In the genomic region with DNA sequence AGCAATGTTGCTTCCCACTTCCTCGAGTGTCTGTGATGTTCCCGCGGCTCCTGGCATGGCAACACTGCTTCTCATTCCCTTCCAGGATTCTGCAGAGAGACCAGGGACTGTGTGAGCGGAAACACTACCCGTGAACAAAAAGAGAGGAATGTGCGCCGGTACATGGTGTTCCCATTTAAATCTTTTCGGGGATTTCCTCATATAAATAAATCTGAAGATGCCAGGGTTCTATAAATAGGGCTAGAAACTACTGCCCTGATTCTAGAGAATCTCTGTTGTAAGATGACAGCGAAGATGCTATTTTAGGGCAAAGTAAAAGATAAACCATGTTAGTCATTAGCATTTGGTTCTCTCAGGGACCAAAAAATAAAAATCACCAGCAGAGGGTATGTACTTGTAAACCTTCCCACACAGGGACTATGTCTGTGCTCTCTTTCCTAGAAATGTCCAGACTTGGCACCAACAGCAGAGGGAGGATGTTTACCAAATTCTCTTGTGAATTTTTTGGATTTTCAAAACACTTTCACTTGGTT, we compare ENCODE assay signal across 10 cellular contexts.
DNase-seq lines count a peak whose midpoint lies in the region; ATAC-seq and TF ChIP-seq lines count a peak whose summit lies in the region.
"Had no signal": no experiment of that assay in that cellular context is flagged by ENCODE, and none has a peak within 500 bp of the region (broad histone marks: within the 10 kb centered on the region; RNA-seq: fewer than 3 reads in every experiment).

No MANE protein-coding gene starts in this region.

- no peaks in the 10 kb centered on the region for H3K27me3 ChIP-seq in layer of hippocampus (ENCODE audit: control insufficient read depth, insufficient read depth, low read length)

- DNase-seq in GM03348 (ENCODE audit: low spot score) (peak; percentile 69), chondrocyte (ENCODE audit: low spot score) (no peak)
- no peak for DNase-seq in stimulated activated CD4-positive, alpha-beta T cell treated with anti-CD3 and anti-CD28 coated beads, Interleukin-4, amount 100 ng/mL, for 4 hours
- DNase-seq: activated T-cell treated with anti-CD3 and anti-CD28 coated beads for 4 hours, NCI-H524 had no signal

- peaks cover 20% of the 10 kb centered on the region for H3K36me3 Mint-ChIP-seq in chondrocyte (ENCODE audit: low read depth)
- no peaks in the 10 kb centered on the region for H3K36me3 Mint-ChIP-seq in stimulated activated memory B cell treated with anti-CD40 and anti-IgM and Interleukin-4, amounts not matched to agents 10 μg/mL and 1 μg/mL and 100 μg/mL, for 72 hours

- ATAC-seq in stimulated activated memory B cell treated with anti-CD40 and anti-IgM and Interleukin-4, amounts not matched to agents 10 μg/mL and 1 μg/mL and 100 μg/mL, for 72 hours: no peak
- no peak for ATAC-seq in GM21423 (IDR thresholded peaks at IDR 0.05; ENCODE audit: unreplicated experiment)
- no peak for ATAC-seq in GM19328 (IDR thresholded peaks at IDR 0.05; ENCODE audit: unreplicated experiment)
- ATAC-seq in GM21515 (IDR thresholded peaks at IDR 0.05; ENCODE audit: unreplicated experiment): no peak

- H3K27ac ChIP-seq in layer of hippocampus (ENCODE audit: low read depth, low read length): peak overlapping the region; percentile 42

- no peaks in the 10 kb centered on the region for H3K9me3 Mint-ChIP-seq in chondrocyte (ENCODE audit: low read depth)
- H3K9me3 Mint-ChIP-seq in stimulated activated memory B cell treated with anti-CD40 and anti-IgM and Interleukin-4, amounts not matched to agents 10 μg/mL and 1 μg/mL and 100 μg/mL, for 72 hours: no peaks in the 10 kb centered on the region

- no peak overlapping the region for H3K4me3 Mint-ChIP-seq in chondrocyte (ENCODE audit: unreplicated experiment)
- H3K4me3 Mint-ChIP-seq in stimulated activated memory B cell treated with anti-CD40 and anti-IgM and Interleukin-4, amounts not matched to agents 10 μg/mL and 1 μg/mL and 100 μg/mL, for 72 hours: peak overlapping the region; percentile 19

- H3K27me3 Mint-ChIP-seq in chondrocyte (ENCODE audit: low read depth): no peaks in the 10 kb centered on the region
- no peaks in the 10 kb centered on the region for H3K27me3 Mint-ChIP-seq in stimulated activated memory B cell treated with anti-CD40 and anti-IgM and Interleukin-4, amounts not matched to agents 10 μg/mL and 1 μg/mL and 100 μg/mL, for 72 hours

- peak overlapping the region; percentile 79 for H3K27ac Mint-ChIP-seq in chondrocyte (ENCODE audit: unreplicated experiment)
- peak overlapping the region; percentile 12 for H3K27ac Mint-ChIP-seq in stimulated activated memory B cell treated with anti-CD40 and anti-IgM and Interleukin-4, amounts not matched to agents 10 μg/mL and 1 μg/mL and 100 μg/mL, for 72 hours

- peak; percentile 73 for TF ChIP-seq CTCF in chondrocyte (IDR thresholded peaks at IDR 0.05)

- peaks cover 73% of the 10 kb centered on the region for H3K4me1 Mint-ChIP-seq in chondrocyte (ENCODE audit: low read depth)
- H3K4me1 Mint-ChIP-seq in stimulated activated memory B cell treated with anti-CD40 and anti-IgM and Interleukin-4, amounts not matched to agents 10 μg/mL and 1 μg/mL and 100 μg/mL, for 72 hours: peaks cover 49% of the 10 kb centered on the region
